ENCODE assay signal across 14 cellular contexts in the genomic region with DNA sequence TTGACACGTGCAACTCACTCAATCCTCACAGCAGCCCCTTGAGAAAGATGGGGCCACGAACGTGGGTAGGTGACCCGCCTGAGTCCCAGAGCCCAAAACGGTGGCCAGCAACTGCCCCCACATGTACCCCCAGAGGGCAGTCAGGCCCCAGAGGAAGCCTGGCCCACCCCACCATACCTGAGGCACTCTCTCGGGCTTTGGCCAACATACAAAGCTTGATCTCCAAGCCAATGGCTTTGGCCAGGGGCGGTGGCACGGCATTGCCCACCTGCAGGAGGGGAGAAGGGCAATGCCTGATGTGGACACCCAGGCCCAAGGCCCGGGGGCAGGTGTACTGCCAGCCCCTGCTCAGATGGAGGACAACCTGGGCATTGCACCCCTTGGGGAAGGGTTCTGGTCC. TPM values are rescaled to one million over a fixed set of nuclear protein-coding genes. Genes with fewer than 3 reads are reported as not detected.
A peak's percentile ranks its signal among the peaks of the same experiment; 100 is the strongest.
DNase-seq lines count a peak whose midpoint lies in the region; TF ChIP-seq lines count a peak whose summit lies in the region.
"Had no signal": no experiment of that assay in that cellular context is flagged by ENCODE, and none has a peak within 500 bp of the region (broad histone marks: within the 10 kb centered on the region; RNA-seq: fewer than 3 reads in every experiment).

No MANE protein-coding gene starts in this region.

- H2AFZ ChIP-seq in osteoblast (ENCODE audit: low read length) = no peak overlapping the region

- peaks cover 72 to 100% (median 99%) of the 10 kb centered on the region in 11 experiments for H3K36me3 ChIP-seq in BLaER1 treated with 17β-estradiol and CSF1 and Interleukin-3, amounts not matched to agents 10 nM and 100 nM
- H3K36me3 ChIP-seq in HEK293 (ENCODE audit: control insufficient read depth in 2 of 2, insufficient read depth in 1 of 2, low read length in 2 of 2) (peaks cover 44 to 93% of the 10 kb centered on the region in 2 experiments; a peak in 2 of 3 replicates), osteoblast (ENCODE audit: insufficient read depth, low read length) (peaks cover 70% of the 10 kb centered on the region), HAP-1 (replicated peaks) (peaks cover 80% of the 10 kb centered on the region)

- peak overlapping the region; percentile 58 to 99 (median 82) for H3K27ac ChIP-seq in BLaER1 treated with 17β-estradiol and CSF1 and Interleukin-3, amounts not matched to agents 10 nM and 100 nM
- H3K27ac ChIP-seq in HEK293 (ENCODE audit: extremely low read depth, low read depth, low read length) (no peak overlapping the region), osteoblast (ENCODE audit: low read depth, low read length) (no peak overlapping the region)

- in situ Hi-C loops in HAP-1 (cut with MboI; ENCODE audit: low sequenced_read_pairs) = no loop called here

- POLR2A ChIA-PET in HEK293 (lab: Yijun Ruan, JAX) = no interaction called here

- no peaks in the 10 kb centered on the region for H3K79me2 ChIP-seq in osteoblast (ENCODE audit: insufficient read depth, low read length)

- H3K27me3 ChIP-seq in BLaER1 treated with 17β-estradiol and CSF1 and Interleukin-3, amounts not matched to agents 10 nM and 100 nM = no peaks in the 10 kb centered on the region
- H3K27me3 ChIP-seq in osteoblast (ENCODE audit: insufficient read depth, low read length) = no peaks in the 10 kb centered on the region
- H3K27me3 ChIP-seq in HAP-1 (ENCODE audit: low read depth) = no peaks in the 10 kb centered on the region

- H3K9me3 ChIP-seq in BLaER1 treated with 17β-estradiol and CSF1 and Interleukin-3, amounts not matched to agents 10 nM and 100 nM (replicated peaks in 1 of 11) = peaks cover 0 to 12% (median 3%) of the 10 kb centered on the region in 11 experiments; a peak in 9 of 22 replicates
- H3K9me3 ChIP-seq in HEK293 (ENCODE audit: control insufficient read depth, insufficient read depth, low read depth, low read length) (no peaks in the 10 kb centered on the region), osteoblast (ENCODE audit: low read depth, low read length) (no peaks in the 10 kb centered on the region), HAP-1 (no peaks in the 10 kb centered on the region)

- peak overlapping the region; percentile 69 to 88 (median 79) for H3K4me2 ChIP-seq in BLaER1 treated with 17β-estradiol and CSF1 and Interleukin-3, amounts not matched to agents 10 nM and 100 nM
- H3K4me2 ChIP-seq in osteoblast (ENCODE audit: insufficient read depth, low read length) = no peak overlapping the region

- CTCF ChIA-PET in HEK293 (lab: Yijun Ruan, JAX) = interaction anchor here (1.0 kb wide), 1 partner anchor 65 kb away, joined by 3 read pairs; no protein-coding TSS in a partner anchor

- TF ChIP-seq CTCF in HEK293 (tag by site-specific recombination; IDR thresholded peaks at IDR 0.05) (no peak), osteoblast (IDR thresholded peaks at IDR 0.05; ENCODE audit: extremely low read depth, low read depth, low read length) (no peak), progenitor cell of endocrine pancreas (IDR thresholded peaks at IDR 0.05; ENCODE audit: unreplicated experiment) (no peak)

- peaks cover 100% of the 10 kb centered on the region for H3K36me3 Mint-ChIP-seq in dendritic cell treated with granulocyte-macrophage colony-stimulating factor and Interleukin-4, amounts not matched to agents 40 ng/mL and 50 ng/mL, for 4 days (ENCODE audit: low read depth)
- H3K36me3 Mint-ChIP-seq in progenitor cell of endocrine pancreas (ENCODE audit: insufficient read depth) = peaks cover 10% of the 10 kb centered on the region

- peaks cover 0 to 29% (median 2%) of the 10 kb centered on the region in 11 experiments; a peak in 7 of 22 replicates for H4K20me1 ChIP-seq in BLaER1 treated with 17β-estradiol and CSF1 and Interleukin-3, amounts not matched to agents 10 nM and 100 nM
- no peaks in the 10 kb centered on the region for H4K20me1 ChIP-seq in osteoblast (ENCODE audit: insufficient read depth, low read length)

- peak overlapping the region in 10 of 11 experiments; percentile 0 to 74 (median 66); a peak in 16 of 22 replicates for H3K9ac ChIP-seq in BLaER1 treated with 17β-estradiol and CSF1 and Interleukin-3, amounts not matched to agents 10 nM and 100 nM

- H3K4me1 ChIP-seq in BLaER1 treated with 17β-estradiol and CSF1 and Interleukin-3, amounts not matched to agents 10 nM and 100 nM = peaks cover 95 to 100% (median 98%) of the 10 kb centered on the region in 10 experiments
- H3K4me1 ChIP-seq in HEK293 (ENCODE audit: control insufficient read depth, insufficient read depth, low read length) = no peaks in the 10 kb centered on the region
- H3K4me1 ChIP-seq in osteoblast (ENCODE audit: insufficient read depth, low read length) = peaks cover 11% of the 10 kb centered on the region
- H3K4me1 ChIP-seq in HAP-1 = no peaks in the 10 kb centered on the region

- no peak overlapping the region for H3K4me3 Mint-ChIP-seq in dendritic cell treated with granulocyte-macrophage colony-stimulating factor and Interleukin-4, amounts not matched to agents 40 ng/mL and 50 ng/mL, for 4 days
- no peak overlapping the region for H3K4me3 Mint-ChIP-seq in progenitor cell of endocrine pancreas (ENCODE audit: low read depth)
- H3K4me3 Mint-ChIP-seq: CD14-positive monocyte; CD4-positive, alpha-beta T cell; CD8-positive, alpha-beta memory T cell had no signal

- no peaks in the 10 kb centered on the region for H3K27me3 Mint-ChIP-seq in dendritic cell treated with granulocyte-macrophage colony-stimulating factor and Interleukin-4, amounts not matched to agents 40 ng/mL and 50 ng/mL, for 4 days
- no peaks in the 10 kb centered on the region for H3K27me3 Mint-ChIP-seq in progenitor cell of endocrine pancreas
- H3K27me3 Mint-ChIP-seq: CD4-positive, alpha-beta T cell; CD8-positive, alpha-beta memory T cell had no signal

- H3K27ac Mint-ChIP-seq in dendritic cell treated with granulocyte-macrophage colony-stimulating factor and Interleukin-4, amounts not matched to agents 40 ng/mL and 50 ng/mL, for 4 days = peak overlapping the region; percentile 95
- H3K27ac Mint-ChIP-seq in progenitor cell of endocrine pancreas = no peak overlapping the region
- H3K27ac Mint-ChIP-seq: CD4-positive, alpha-beta T cell had no signal

- intact Hi-C loops in dendritic cell treated with granulocyte-macrophage colony-stimulating factor and Interleukin-4, amounts not matched to agents 40 ng/mL and 50 ng/mL, for 4 days (cut with micrococcal nuclease) = loop anchor here (2.0 kb wide), 1 partner anchor 13 kb away; no protein-coding TSS in a partner anchor

- peaks cover 9% of the 10 kb centered on the region for H3K9me3 Mint-ChIP-seq in dendritic cell treated with granulocyte-macrophage colony-stimulating factor and Interleukin-4, amounts not matched to agents 40 ng/mL and 50 ng/mL, for 4 days
- H3K9me3 Mint-ChIP-seq in progenitor cell of endocrine pancreas (ENCODE audit: low read depth) = no peaks in the 10 kb centered on the region
- H3K9me3 Mint-ChIP-seq: CD14-positive monocyte; CD4-positive, alpha-beta T cell; CD8-positive, alpha-beta memory T cell had no signal

- peak overlapping the region in 2 of 10 experiments; percentile 5 to 17; a peak in 5 of 20 replicates for H3K4me3 ChIP-seq in BLaER1 treated with 17β-estradiol and CSF1 and Interleukin-3, amounts not matched to agents 10 nM and 100 nM
- H3K4me3 ChIP-seq in HEK293 (ENCODE audit: low read depth, low read length) = no peak overlapping the region
- no peak overlapping the region for H3K4me3 ChIP-seq in osteoblast (ENCODE audit: insufficient read depth, low read length)
- H3K4me3 ChIP-seq in HAP-1 = no peak overlapping the region

- H3K4me1 Mint-ChIP-seq in dendritic cell treated with granulocyte-macrophage colony-stimulating factor and Interleukin-4, amounts not matched to agents 40 ng/mL and 50 ng/mL, for 4 days (ENCODE audit: low read depth) = peaks cover 77% of the 10 kb centered on the region
- no peaks in the 10 kb centered on the region for H3K4me1 Mint-ChIP-seq in progenitor cell of endocrine pancreas (ENCODE audit: low read depth)

- DNase-seq in osteoblast (ENCODE audit: insufficient read length, low spot score, missing footprints) = peak; percentile 62
- DNase-seq in HAP-1 (ENCODE audit: low spot score in 2 of 2) = no peak
- no peak for DNase-seq in progenitor cell of endocrine pancreas (ENCODE audit: low spot score, unreplicated experiment)
- DNase-seq in cortex of kidney (lab: John Stamatoyannopoulos, UW) = no peak
- DNase-seq: CD4-positive, alpha-beta T cell; CD8-positive, alpha-beta memory T cell; DND-41; GOT3; HCEC 1CT had no signal

TF ChIP-seq in HEK293, 187 proteins besides CTCF, POLR2A, EP300 and RAD21:
- TF ChIP-seq ZNF302 (tag by site-specific recombination; IDR thresholded peaks at IDR 0.05; ENCODE audit: low read depth) (no peak), HIC1 (tag by site-specific recombination; IDR thresholded peaks at IDR 0.05) (0 out of 2 replicates have a peak, but pooled peaks have one; percentile 21)

RNA-seq across cellular contexts. Expression of gene EIF3G, which starts 14.3 kb away (rescaled TPM):
- total RNA-seq in osteoblast (226 and 252 TPM in 2 replicates), progenitor cell of endocrine pancreas (216 and 220 TPM in 2 replicates)

RNA-seq across cellular contexts. Expression of gene P2RY11, which starts 22.5 kb away (rescaled TPM):
- total RNA-seq in osteoblast = 2.1 and 2.2 TPM in 2 replicates
- 20.5 and 23.7 TPM in 2 replicates for total RNA-seq in progenitor cell of endocrine pancreas

RNA-seq across cellular contexts. Expression of gene PPAN, which starts 27.9 kb away (rescaled TPM):
- 19.2 and 20.9 TPM in 2 replicates for total RNA-seq in osteoblast
- total RNA-seq in progenitor cell of endocrine pancreas = 51.5 and 54.8 TPM in 2 replicates

RNA-seq across cellular contexts. Expression of gene ANGPTL6, which starts 31.6 kb away (rescaled TPM):
- total RNA-seq in osteoblast (not detected in 2 replicates), progenitor cell of endocrine pancreas (not detected in 2 replicates)
- total RNA-seq: A673 had no signal

RNA-seq across cellular contexts. Expression of gene SHFL, which starts 47.9 kb away (rescaled TPM):
- 20.6 and 22.4 TPM in 2 replicates for total RNA-seq in osteoblast
- total RNA-seq in progenitor cell of endocrine pancreas = 2.2 and 3.0 TPM in 2 replicates

Comparison
In these comparisons a context has a peak if more than half of its experiments do, and no peak if none do; other contexts are left out.
1. H3K27ac ChIP-seq: peak in BLaER1 treated with 17β-estradiol and CSF1 and Interleukin-3, amounts not matched to agents 10 nM and 100 nM (11 of 11); none in HEK293 (single experiment) and osteoblast (single experiment).